14 cellular contexts compared by ENCODE assay signal in the genomic region with DNA sequence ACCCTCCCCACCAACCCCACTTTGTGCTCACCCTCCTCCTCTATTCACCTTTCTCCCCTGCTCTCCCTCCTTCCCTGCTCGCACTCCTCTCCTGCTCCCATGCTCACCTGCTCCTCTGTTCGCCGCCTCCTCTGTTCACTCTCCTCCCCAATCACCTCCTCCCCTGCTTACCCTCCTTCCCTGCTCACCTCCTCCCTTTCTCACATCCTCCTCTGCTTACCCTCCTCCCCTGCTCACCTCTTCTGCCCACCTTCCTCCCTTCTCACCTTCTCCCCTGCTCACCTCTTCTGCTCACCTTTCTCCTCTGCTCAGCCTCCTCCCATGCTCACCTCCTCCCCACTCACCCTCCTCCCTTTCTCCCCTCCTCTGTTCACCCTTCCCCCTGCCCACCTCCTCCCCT.
DNase-seq lines count a peak whose midpoint lies in the region; ATAC-seq, FAIRE-seq and TF ChIP-seq lines count a peak whose summit lies in the region.
"Had no signal": no experiment of that assay in that cellular context is flagged by ENCODE, and none has a peak within 500 bp of the region (broad histone marks: within the 10 kb centered on the region; RNA-seq: fewer than 3 reads in every experiment).

No MANE protein-coding gene starts in this region.

- TF ChIP-seq POLR2A in A549 (IDR thresholded peaks at IDR 0.05; ENCODE audit: low read length), result no peak

- peak; percentile 32 to 34; a peak in 3 of 6 replicates for ATAC-seq in A549
- ATAC-seq in activated T-helper 17 cell treated with anti-CD3 and anti-CD28 coated beads, Interleukin-2, amount 50 U/mL, for 72 hours (replicated peaks), result no peak
- ATAC-seq in foreskin keratinocyte, result peak; percentile 21
- no peak for ATAC-seq in GM19455 (IDR thresholded peaks at IDR 0.05; ENCODE audit: unreplicated experiment)
- ATAC-seq in HG03565 (IDR thresholded peaks at IDR 0.05; ENCODE audit: unreplicated experiment), result no peak

- peak overlapping the region; percentile 33 for H3K27ac Mint-ChIP-seq in activated T-helper 17 cell treated with anti-CD3 and anti-CD28 coated beads, Interleukin-2, amount 50 U/mL, for 72 hours
- H3K27ac Mint-ChIP-seq in neural progenitor cell, result peak overlapping the region; percentile 78
- H3K27ac Mint-ChIP-seq in activated T-helper 1 cell treated with anti-CD3 and anti-CD28 coated beads, Interleukin-12 subunit alpha, Interleukin-12 subunit beta, Interleukin-2, Interleukin-4 antibody, amounts not matched to agents 30 ng/mL and 10 ng/mL and 1 ng/mL, durations not matched to agents 14 hours and 24 hours and 36 hours, result no peak overlapping the region

- CTCF ChIA-PET in A549 (lab: Yijun Ruan, JAX), result no interaction called here

- H3K9me3 Mint-ChIP-seq in activated T-helper 17 cell treated with anti-CD3 and anti-CD28 coated beads, Interleukin-2, amount 50 U/mL, for 72 hours, result no peaks in the 10 kb centered on the region
- peaks cover 6% of the 10 kb centered on the region for H3K9me3 Mint-ChIP-seq in neural progenitor cell
- no peaks in the 10 kb centered on the region for H3K9me3 Mint-ChIP-seq in activated T-helper 1 cell treated with anti-CD3 and anti-CD28 coated beads, Interleukin-12 subunit alpha, Interleukin-12 subunit beta, Interleukin-2, Interleukin-4 antibody, amounts not matched to agents 30 ng/mL and 10 ng/mL and 1 ng/mL, durations not matched to agents 14 hours and 24 hours and 36 hours

- H3K4me2 ChIP-seq in A549 (no peak overlapping the region), neural progenitor cell (no peak overlapping the region)
- H3K4me2 ChIP-seq: PC-9 had no signal

- no peak for FAIRE-seq in A549 (lab: Jason Lieb, UNC)
- FAIRE-seq: HTR-8/SVneo had no signal

- no peaks in the 10 kb centered on the region for H3K27me3 Mint-ChIP-seq in activated T-helper 17 cell treated with anti-CD3 and anti-CD28 coated beads, Interleukin-2, amount 50 U/mL, for 72 hours
- no peaks in the 10 kb centered on the region for H3K27me3 Mint-ChIP-seq in neural progenitor cell (ENCODE audit: insufficient read depth, low read depth)
- H3K27me3 Mint-ChIP-seq in activated T-helper 1 cell treated with anti-CD3 and anti-CD28 coated beads, Interleukin-12 subunit alpha, Interleukin-12 subunit beta, Interleukin-2, Interleukin-4 antibody, amounts not matched to agents 30 ng/mL and 10 ng/mL and 1 ng/mL, durations not matched to agents 14 hours and 24 hours and 36 hours (ENCODE audit: insufficient read depth), result no peaks in the 10 kb centered on the region

- no peak overlapping the region for H3K4me3 Mint-ChIP-seq in activated T-helper 17 cell treated with anti-CD3 and anti-CD28 coated beads, Interleukin-2, amount 50 U/mL, for 72 hours
- H3K4me3 Mint-ChIP-seq in neural progenitor cell, result no peak overlapping the region
- H3K4me3 Mint-ChIP-seq in activated T-helper 1 cell treated with anti-CD3 and anti-CD28 coated beads, Interleukin-12 subunit alpha, Interleukin-12 subunit beta, Interleukin-2, Interleukin-4 antibody, amounts not matched to agents 30 ng/mL and 10 ng/mL and 1 ng/mL, durations not matched to agents 14 hours and 24 hours and 36 hours, result no peak overlapping the region

- no peak for TF ChIP-seq RAD21 in A549 (conservative IDR thresholded peaks at IDR 0.05 in 1 of 2, IDR thresholded peaks at IDR 0.05 in 1 of 2)

- no peak overlapping the region for H3K9ac ChIP-seq in neural progenitor cell
- H3K9ac ChIP-seq: GM23248 had no signal

- peaks cover 4% of the 10 kb centered on the region for H4K20me1 ChIP-seq in neural progenitor cell (ENCODE audit: low read depth)

- H3K4me1 ChIP-seq in A549 (no peaks in the 10 kb centered on the region), foreskin keratinocyte (no peaks in the 10 kb centered on the region), neural progenitor cell (no peaks in the 10 kb centered on the region)

- TF ChIP-seq CTCF in A549 (IDR thresholded peaks at IDR 0.05) (no peak), foreskin keratinocyte (conservative IDR thresholded peaks at IDR 0.05) (no peak), neural progenitor cell (IDR thresholded peaks at IDR 0.05) (no peak)

- POLR2A ChIA-PET in A549 (lab: Yijun Ruan, JAX), result no interaction called here

- H3K9me3 ChIP-seq in A549 (no peaks in the 10 kb centered on the region), neural progenitor cell (ENCODE audit: low read depth) (no peaks in the 10 kb centered on the region)

- peaks cover 20% of the 10 kb centered on the region for H3K4me1 Mint-ChIP-seq in activated T-helper 17 cell treated with anti-CD3 and anti-CD28 coated beads, Interleukin-2, amount 50 U/mL, for 72 hours
- H3K4me1 Mint-ChIP-seq in neural progenitor cell, result peaks cover 44% of the 10 kb centered on the region
- H3K4me1 Mint-ChIP-seq in activated T-helper 1 cell treated with anti-CD3 and anti-CD28 coated beads, Interleukin-12 subunit alpha, Interleukin-12 subunit beta, Interleukin-2, Interleukin-4 antibody, amounts not matched to agents 30 ng/mL and 10 ng/mL and 1 ng/mL, durations not matched to agents 14 hours and 24 hours and 36 hours (ENCODE audit: low read depth), result peaks cover 16% of the 10 kb centered on the region

- TF ChIP-seq EP300 in A549 (IDR thresholded peaks at IDR 0.05), result no peak

- no peaks in the 10 kb centered on the region for H3K36me3 ChIP-seq in neural progenitor cell

- intact Hi-C loops in activated T-helper 1 cell treated with anti-CD3 and anti-CD28 coated beads, Interleukin-12 subunit alpha, Interleukin-12 subunit beta, Interleukin-2, Interleukin-4 antibody, amounts not matched to agents 30 ng/mL and 10 ng/mL and 1 ng/mL, durations not matched to agents 14 hours and 24 hours and 36 hours (cut with micrococcal nuclease), result no loop called here

- H3K79me2 ChIP-seq in neural progenitor cell (ENCODE audit: low read depth), result no peaks in the 10 kb centered on the region

- WGBS in A549 (ENCODE audit: missing lambda C conversion rate), result 82% methylated on average over 3 of the region's 3 CpGs

- H3K4me3 ChIP-seq in A549 (no peak overlapping the region), neural progenitor cell (no peak overlapping the region)
- H3K4me3 ChIP-seq: GM23248, PC-9 had no signal

- H3K27ac ChIP-seq in A549 (no peak overlapping the region), foreskin keratinocyte (no peak overlapping the region), neural progenitor cell (no peak overlapping the region)
- H3K27ac ChIP-seq: GM23248, PC-9 had no signal

- peaks cover 14% of the 10 kb centered on the region for H3F3A ChIP-seq in neural progenitor cell (ENCODE audit: low read depth)

- DNase-seq in A549 (ENCODE audit: low read depth in 1 of 2, low spot score in 1 of 2), result no peak
- DNase-seq in foreskin keratinocyte, result no peak
- DNase-seq in neural progenitor cell (ENCODE audit: low spot score), result no peak
- DNase-seq in activated T-helper 1 cell treated with anti-CD3 and anti-CD28 coated beads, Interleukin-12 subunit alpha, Interleukin-12 subunit beta, Interleukin-2, Interleukin-4 antibody, amounts not matched to agents 30 ng/mL and 10 ng/mL and 1 ng/mL, durations not matched to agents 14 hours and 24 hours and 36 hours (ENCODE audit: low spot score), result no peak
- DNase-seq: AML-193, Calu3, GM23248, NCI-H1436 treated with DMSO at 0.1 percent for 48 hours, NCI-H526 treated with DMSO at 0.1 percent for 48 hours, PC-9 had no signal

- H3K27me3 ChIP-seq in foreskin keratinocyte, result no peaks in the 10 kb centered on the region
- H3K27me3 ChIP-seq in neural progenitor cell, result peaks cover 22% of the 10 kb centered on the region

- no peak overlapping the region for H2AFZ ChIP-seq in neural progenitor cell (replicated peaks)
- H2AFZ ChIP-seq: GM23248, PC-9 had no signal

- H3K36me3 Mint-ChIP-seq in activated T-helper 17 cell treated with anti-CD3 and anti-CD28 coated beads, Interleukin-2, amount 50 U/mL, for 72 hours (ENCODE audit: low read depth), result no peaks in the 10 kb centered on the region
- H3K36me3 Mint-ChIP-seq in neural progenitor cell, result peaks cover 47% of the 10 kb centered on the region
- H3K36me3 Mint-ChIP-seq in activated T-helper 1 cell treated with anti-CD3 and anti-CD28 coated beads, Interleukin-12 subunit alpha, Interleukin-12 subunit beta, Interleukin-2, Interleukin-4 antibody, amounts not matched to agents 30 ng/mL and 10 ng/mL and 1 ng/mL, durations not matched to agents 14 hours and 24 hours and 36 hours (ENCODE audit: low read depth), result no peaks in the 10 kb centered on the region

TF ChIP-seq in A549, 52 proteins besides CTCF, POLR2A, EP300 and RAD21:
- no peak for TF ChIP-seq FOSB (CRISPR knock-in tag; IDR thresholded peaks at IDR 0.05)
- TF ChIP-seq EHF (CRISPR knock-in tag; IDR thresholded peaks at IDR 0.05), result no peak
- TF ChIP-seq, protein P1, sequence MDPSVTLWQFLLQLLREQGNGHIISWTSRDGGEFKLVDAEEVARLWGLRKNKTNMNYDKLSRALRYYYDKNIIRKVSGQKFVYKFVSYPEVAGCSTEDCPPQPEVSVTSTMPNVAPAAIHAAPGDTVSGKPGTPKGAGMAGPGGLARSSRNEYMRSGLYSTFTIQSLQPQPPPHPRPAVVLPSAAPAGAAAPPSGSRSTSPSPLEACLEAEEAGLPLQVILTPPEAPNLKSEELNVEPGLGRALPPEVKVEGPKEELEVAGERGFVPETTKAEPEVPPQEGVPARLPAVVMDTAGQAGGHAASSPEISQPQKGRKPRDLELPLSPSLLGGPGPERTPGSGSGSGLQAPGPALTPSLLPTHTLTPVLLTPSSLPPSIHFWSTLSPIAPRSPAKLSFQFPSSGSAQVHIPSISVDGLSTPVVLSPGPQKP (IDR thresholded peaks at IDR 0.05; ENCODE audit: low read depth, low read length), result no peak
- TF ChIP-seq GATA3 (IDR thresholded peaks at IDR 0.05; ENCODE audit: borderline replicate concordance), result no peak
- no peak for TF ChIP-seq CHD4 (IDR thresholded peaks at IDR 0.05; ENCODE audit: borderline replicate concordance)
- no peak for TF ChIP-seq CBX8 (IDR thresholded peaks at IDR 0.05)
- TF ChIP-seq, protein P2, sequence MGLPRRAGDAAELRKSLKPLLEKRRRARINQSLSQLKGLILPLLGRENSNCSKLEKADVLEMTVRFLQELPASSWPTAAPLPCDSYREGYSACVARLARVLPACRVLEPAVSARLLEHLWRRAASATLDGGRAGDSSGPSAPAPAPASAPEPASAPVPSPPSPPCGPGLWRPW (IDR thresholded peaks at IDR 0.05), result no peak
- no peak for TF ChIP-seq NFE2L2 (conservative IDR thresholded peaks at IDR 0.05; ENCODE audit: low read length)
- no peak for TF ChIP-seq EHMT2 (IDR thresholded peaks at IDR 0.05; ENCODE audit: low read depth)
- TF ChIP-seq NPAS2 (CRISPR knock-in tag; IDR thresholded peaks at IDR 0.05; ENCODE audit: borderline replicate concordance), result no peak
- no peak for TF ChIP-seq FOSL2 (IDR thresholded peaks at IDR 0.05)
- TF ChIP-seq FOSL2 (CRISPR knock-in tag; IDR thresholded peaks at IDR 0.05), result no peak
- no peak for TF ChIP-seq CEBPB (IDR thresholded peaks at IDR 0.05)
- TF ChIP-seq ZSCAN20 (CRISPR knock-in tag; IDR thresholded peaks at IDR 0.05), result no peak
- TF ChIP-seq RARB (CRISPR knock-in tag; IDR thresholded peaks at IDR 0.05), result no peak
- no peak for TF ChIP-seq SREBF2 (IDR thresholded peaks at IDR 0.05)
- no peak for TF ChIP-seq JUN (IDR thresholded peaks at IDR 0.05)
- TF ChIP-seq NR3C1 (IDR thresholded peaks at IDR 0.05), result no peak

Comparison
In these comparisons a context has a peak if more than half of its experiments do, and no peak if none do; other contexts are left out.
1. ATAC-seq: peak in A549 (2 of 2) and foreskin keratinocyte (single experiment); none in activated T-helper 17 cell treated with anti-CD3 and anti-CD28 coated beads, Interleukin-2, amount 50 U/mL, for 72 hours (single experiment), GM19455 (single experiment) and HG03565 (single experiment).